9 cellular contexts compared by ENCODE assay signal in the genomic region with DNA sequence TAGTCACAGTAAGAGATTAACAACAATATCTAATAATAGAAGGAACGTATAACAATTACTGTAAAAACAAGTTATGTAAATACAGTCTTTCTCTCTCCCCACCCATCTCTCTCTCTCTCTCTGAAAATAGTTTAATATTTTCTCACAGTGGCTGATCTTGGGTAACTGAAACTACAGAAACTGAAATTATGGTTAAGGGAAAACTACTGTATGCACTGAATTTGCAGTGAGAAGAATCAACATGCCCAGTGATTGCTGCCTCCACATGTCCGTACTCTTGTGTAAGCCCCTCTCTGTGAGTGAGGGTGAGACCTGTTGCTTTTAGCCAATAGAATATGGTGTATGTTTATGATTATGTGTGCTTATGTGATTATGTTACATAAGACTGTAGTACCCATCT. TPM values are rescaled to one million over a fixed set of nuclear protein-coding genes. Genes with fewer than 3 reads are reported as not detected.
"Had no signal": no experiment of that assay in that cellular context is flagged by ENCODE, and none has a peak within 500 bp of the region (broad histone marks: within the 10 kb centered on the region; RNA-seq: fewer than 3 reads in every experiment).

No MANE protein-coding gene starts in this region.

- ATAC-seq: GM23338, HepG2 had no signal

- DNase-seq: H9, HCEC 1CT had no signal

- FAIRE-seq: H1, H54, HepG2 had no signal

- H3K4me1 Mint-ChIP-seq: GM23338, H9, IgD-negative memory B cell had no signal

- H3K4me3 Mint-ChIP-seq: GM23338, H9, IgD-negative memory B cell had no signal

- H3K27ac ChIP-seq: HL-60 had no signal

- H2AFZ ChIP-seq: GM23338 had no signal

- H3K4me2 ChIP-seq: GM23338 had no signal

- H3K4me3 ChIP-seq: GM23338 had no signal

- H3K27me3 Mint-ChIP-seq: IgD-negative memory B cell had no signal

- H3K27ac Mint-ChIP-seq: GM23338, H9, IgD-negative memory B cell had no signal

- H3K36me3 Mint-ChIP-seq: IgD-negative memory B cell had no signal

RNA-seq across cellular contexts. Expression of a gene that starts 1.6 kb away (rescaled TPM):
- total RNA-seq: GM23338, H1, H9, HepG2, HT1080 had no signal
- polyA plus RNA-seq: GM23338, H1, HepG2, IgD-negative memory B cell had no signal

RNA-seq across cellular contexts. Expression of a gene that starts 4.1 kb away (rescaled TPM):
- total RNA-seq: GM23338, H1, H9, HepG2, HT1080 had no signal
- polyA plus RNA-seq: GM23338, H1, HepG2, IgD-negative memory B cell had no signal

RNA-seq across cellular contexts. Expression of a gene that starts 8.3 kb away (rescaled TPM):
- total RNA-seq: GM23338, H1, H9, HepG2, HT1080 had no signal
- polyA plus RNA-seq: GM23338, H1, HepG2, IgD-negative memory B cell had no signal

RNA-seq across cellular contexts. Expression of a gene that starts 11.2 kb away (rescaled TPM):
- total RNA-seq: GM23338, H1, H9, HepG2, HT1080 had no signal
- polyA plus RNA-seq: GM23338, H1, HepG2, IgD-negative memory B cell had no signal

RNA-seq across cellular contexts. Expression of a gene that starts 13.4 kb away (rescaled TPM):
- total RNA-seq: GM23338, H1, H9, HepG2, HT1080 had no signal
- polyA plus RNA-seq: GM23338, H1, HepG2, IgD-negative memory B cell had no signal
